In genomic region chr3:23448998-23449537, GRCh38 we compare ENCODE assay signal across 20 cellular contexts.
"Had no signal": no experiment of that assay in that cellular context is flagged by ENCODE, and none has a peak within 500 bp of the region (broad histone marks: within the 10 kb centered on the region; RNA-seq: fewer than 3 reads in every experiment).

No MANE protein-coding gene starts in this region.

- DNase-seq: activated CD4-positive, alpha-beta T cell treated with anti-CD3 and anti-CD28 coated beads for 4 hours; activated CD4-positive, alpha-beta T cell treated with anti-CD3 and anti-CD28 coated beads, Interleukin-2, amount 50 U/mL, for 48 hours; activated CD8-positive, alpha-beta memory T cell treated with anti-CD3 and anti-CD28 coated beads for 24 hours; activated effector memory CD4-positive, alpha-beta T cell treated with anti-CD3 and anti-CD28 coated beads, Interleukin-2, amount 50 U/mL, for 16 hours; activated naive CD4-positive, alpha-beta T cell treated with anti-CD3 and anti-CD28 coated beads, Interleukin-2, amount 10 ng/mL, durations not matched to agents 7 days and 5 days; activated naive CD8-positive, alpha-beta T cell treated with anti-CD3 and anti-CD28 coated beads, Interleukin-2, amount 10 ng/mL, durations not matched to agents 7 days and 5 days; caudate nucleus; kidney glomerular epithelial cell; left lung; ovary; retina; stimulated activated CD4-positive, alpha-beta T cell treated with anti-CD3 and anti-CD28 coated beads, Interleukin-15, amount 100 ng/mL, for 24 hours; stimulated activated CD4-positive, alpha-beta T cell treated with anti-CD3 and anti-CD28 coated beads, Interleukin-2, amount 100 ng/mL, for 24 hours; stimulated activated naive CD4-positive, alpha-beta T cell treated with Interleukin-2 at 50 U/mL for 16 hours had no signal

- H3K9me3 Mint-ChIP-seq: activated naive CD4-positive, alpha-beta T cell treated with anti-CD3 and anti-CD28 coated beads, Interleukin-2, amount 10 ng/mL, durations not matched to agents 7 days and 5 days; activated T-helper 1 cell treated with anti-CD3 and anti-CD28 coated beads, Interleukin-12 subunit alpha, Interleukin-12 subunit beta, Interleukin-2, Interleukin-4 antibody, amounts not matched to agents 30 ng/mL and 10 ng/mL and 1 ng/mL, durations not matched to agents 14 hours and 24 hours and 36 hours had no signal

- H3K4me3 ChIP-seq: gastroesophageal sphincter, left lung, ovary, prostate gland, tibial nerve had no signal

- H3K4me3 Mint-ChIP-seq: activated naive CD4-positive, alpha-beta T cell treated with anti-CD3 and anti-CD28 coated beads, Interleukin-2, amount 10 ng/mL, durations not matched to agents 7 days and 5 days; activated naive CD8-positive, alpha-beta T cell treated with anti-CD3 and anti-CD28 coated beads, Interleukin-2, amount 10 ng/mL, durations not matched to agents 7 days and 5 days; activated T-helper 1 cell treated with anti-CD3 and anti-CD28 coated beads, Interleukin-12 subunit alpha, Interleukin-12 subunit beta, Interleukin-2, Interleukin-4 antibody, amounts not matched to agents 30 ng/mL and 10 ng/mL and 1 ng/mL, durations not matched to agents 14 hours and 24 hours and 36 hours had no signal

- H3K27ac ChIP-seq: gastroesophageal sphincter, left lung, ovary, prostate gland had no signal

- ATAC-seq: gastroesophageal sphincter, left lung had no signal

- H3K36me3 ChIP-seq: gastroesophageal sphincter, left lung, ovary, prostate gland, tibial nerve had no signal

- FAIRE-seq: astrocyte, endothelial cell of umbilical vein had no signal

- H3K9me3 ChIP-seq: gastroesophageal sphincter, left lung, ovary, prostate gland, tibial nerve had no signal

- H3K27me3 Mint-ChIP-seq: activated naive CD4-positive, alpha-beta T cell treated with anti-CD3 and anti-CD28 coated beads, Interleukin-2, amount 10 ng/mL, durations not matched to agents 7 days and 5 days; activated naive CD8-positive, alpha-beta T cell treated with anti-CD3 and anti-CD28 coated beads, Interleukin-2, amount 10 ng/mL, durations not matched to agents 7 days and 5 days had no signal

- H3K4me1 ChIP-seq: left lung, prostate gland had no signal

- H3K27me3 ChIP-seq: gastroesophageal sphincter, left lung, ovary, tibial nerve had no signal

- H3K27ac Mint-ChIP-seq: activated naive CD4-positive, alpha-beta T cell treated with anti-CD3 and anti-CD28 coated beads, Interleukin-2, amount 10 ng/mL, durations not matched to agents 7 days and 5 days; activated naive CD8-positive, alpha-beta T cell treated with anti-CD3 and anti-CD28 coated beads, Interleukin-2, amount 10 ng/mL, durations not matched to agents 7 days and 5 days; activated T-helper 1 cell treated with anti-CD3 and anti-CD28 coated beads, Interleukin-12 subunit alpha, Interleukin-12 subunit beta, Interleukin-2, Interleukin-4 antibody, amounts not matched to agents 30 ng/mL and 10 ng/mL and 1 ng/mL, durations not matched to agents 14 hours and 24 hours and 36 hours had no signal
